In genomic region chr10:88989824-88990527, GRCh38 we compare ENCODE assay signal across 8 cellular contexts. TPM values are rescaled to one million over a fixed set of nuclear protein-coding genes. Genes with fewer than 3 reads are reported as not detected.
DNase-seq lines count a peak whose midpoint lies in the region; ATAC-seq and TF ChIP-seq lines count a peak whose summit lies in the region.

No MANE protein-coding gene starts in this region.

- intact Hi-C loops in activated naive CD4-positive, alpha-beta T cell treated with anti-CD3 and anti-CD28 coated beads for 36 hours (cut with micrococcal nuclease) = loop anchor here (1.0 to 5.0 kb wide), 13 partner anchors 11 to 1173 kb away; partner anchors contain the start of genes ATAD1, CH25H, IFIT5 and KIF20B
- intact Hi-C loops in heart right ventricle (cut with DNase I) = loop anchor here in 7 of 10 donors (1.0 to 10.0 kb wide), 5 partner anchors 53 to 155 kb away; no protein-coding TSS in a partner anchor

- CTCF ChIA-PET in activated naive CD4-positive, alpha-beta T cell treated with anti-CD3 and anti-CD28 coated beads for 36 hours (lab: Charles Lee) = interaction anchor here (0.6 to 4.7 kb wide), 12 partner anchors 11 to 579 kb away, joined by 3 to 28 read pairs (median 5); no protein-coding TSS in a partner anchor

- 18 to 31% methylated on average over 13 of the region's 13 CpGs for WGBS in heart right ventricle, 2 donors

- H3K4me1 Mint-ChIP-seq in activated naive CD4-positive, alpha-beta T cell treated with anti-CD3 and anti-CD28 coated beads for 36 hours (ENCODE audit: low read depth) = peaks cover 40% of the 10 kb centered on the region

- H3K36me3 Mint-ChIP-seq in activated naive CD4-positive, alpha-beta T cell treated with anti-CD3 and anti-CD28 coated beads for 36 hours (ENCODE audit: low read depth) = peaks cover 17% of the 10 kb centered on the region
- peaks cover 23 to 29% of the 10 kb centered on the region in 2 donors for H3K36me3 Mint-ChIP-seq in activated naive CD4-positive, alpha-beta T cell treated with anti-CD3 and anti-CD28 coated beads, Interleukin-2, amount 50 U/mL, for 72 hours

- H3K27ac ChIP-seq in heart right ventricle = peak overlapping the region; percentile 86 to 97 (median 96)

- no peak for DNase-seq in activated naive CD4-positive, alpha-beta T cell treated with anti-CD3 and anti-CD28 coated beads for 36 hours
- no peak for DNase-seq in activated naive CD4-positive, alpha-beta T cell treated with Interleukin-2 at 50 U/mL for 16 hours
- no peak for DNase-seq in activated naive CD4-positive, alpha-beta T cell treated with anti-CD3 and anti-CD28 coated beads, Interleukin-2, amount 50 U/mL, for 72 hours (ENCODE audit: low spot score in 2 of 2)
- DNase-seq in heart right ventricle = no peak
- DNase-seq in pulmonary artery endothelial cell (ENCODE audit: low read depth, low spot score) = peak; percentile 63
- DNase-seq in stimulated activated CD4-positive, alpha-beta T cell treated with anti-CD3 and anti-CD28 coated beads, Interleukin-2, amount 100 ng/mL, for 48 hours = no peak
- DNase-seq in NCI-H1694 (lab: John Stamatoyannopoulos, UW) = no peak

- TF ChIP-seq CTCF in heart right ventricle (IDR thresholded peaks at IDR 0.05) = no peak

- H3K9me3 Mint-ChIP-seq in activated naive CD4-positive, alpha-beta T cell treated with anti-CD3 and anti-CD28 coated beads for 36 hours = peaks cover 5% of the 10 kb centered on the region
- H3K9me3 Mint-ChIP-seq in activated naive CD4-positive, alpha-beta T cell treated with anti-CD3 and anti-CD28 coated beads, Interleukin-2, amount 50 U/mL, for 72 hours = peaks cover 4 to 5% of the 10 kb centered on the region in 2 donors

- H3K27me3 Mint-ChIP-seq in activated naive CD4-positive, alpha-beta T cell treated with anti-CD3 and anti-CD28 coated beads for 36 hours (ENCODE audit: low read depth) = no peaks in the 10 kb centered on the region

- peak overlapping the region; percentile 53 to 90 (median 83) for H3K4me3 ChIP-seq in heart right ventricle

- H3K9me3 ChIP-seq in heart right ventricle = peaks cover 0 to 5% (median 0%) of the 10 kb centered on the region in 11 donors

- ATAC-seq in HG03460 (IDR thresholded peaks at IDR 0.05; ENCODE audit: unreplicated experiment) = peak; percentile 17
- ATAC-seq in activated naive CD4-positive, alpha-beta T cell treated with anti-CD3 and anti-CD28 coated beads, Interleukin-2, amount 50 U/mL, for 72 hours = peak in 1 of 2 donors; percentile 15
- ATAC-seq in heart right ventricle = peak; percentile 34 to 69 (median 54)

- peaks cover 0 to 74% (median 34%) of the 10 kb centered on the region in 9 donors for H3K4me1 ChIP-seq in heart right ventricle

- peak overlapping the region; percentile 92 for H3K4me3 Mint-ChIP-seq in activated naive CD4-positive, alpha-beta T cell treated with anti-CD3 and anti-CD28 coated beads for 36 hours

- no peaks in the 10 kb centered on the region for H3K27me3 ChIP-seq in heart right ventricle

- H3K27ac Mint-ChIP-seq in activated naive CD4-positive, alpha-beta T cell treated with anti-CD3 and anti-CD28 coated beads for 36 hours = peak overlapping the region; percentile 98
- H3K27ac Mint-ChIP-seq in activated naive CD4-positive, alpha-beta T cell treated with anti-CD3 and anti-CD28 coated beads, Interleukin-2, amount 50 U/mL, for 72 hours = peak overlapping the region; percentile 95 to 99

- no peaks in the 10 kb centered on the region for H3K36me3 ChIP-seq in heart right ventricle

RNA-seq across cellular contexts. Expression of gene FAS, which starts 0.6 kb away (rescaled TPM):
- total RNA-seq in activated naive CD4-positive, alpha-beta T cell treated with anti-CD3 and anti-CD28 coated beads for 36 hours = 10 to 100 TPM; 69.3 to 72.9 TPM
- total RNA-seq in activated naive CD4-positive, alpha-beta T cell treated with anti-CD3 and anti-CD28 coated beads, Interleukin-2, amount 50 U/mL, for 72 hours = 10 to 100 TPM; 45.5 to 72.8 TPM
- total RNA-seq in heart right ventricle (10 to 100 TPM in 1 of 10 donors, 1 to 10 TPM in 9; 2.5 to 10.1 (median 3.7) TPM), pulmonary artery endothelial cell (16.8 and 30.2 TPM in 2 replicates)
- 1 to 10 TPM; 3.5 to 4.6 TPM for polyA plus RNA-seq in heart right ventricle

RNA-seq across cellular contexts. Expression of gene ACTA2, which starts 37.4 kb away (rescaled TPM):
- total RNA-seq in activated naive CD4-positive, alpha-beta T cell treated with anti-CD3 and anti-CD28 coated beads for 36 hours = 1 to 10 TPM; 3.6 to 4.0 TPM
- total RNA-seq in activated naive CD4-positive, alpha-beta T cell treated with anti-CD3 and anti-CD28 coated beads, Interleukin-2, amount 50 U/mL, for 72 hours = 10 to 100 TPM in 1 of 2 donors, 1 to 10 TPM in 1; 3.6 to 10.6 TPM
- total RNA-seq in heart right ventricle (100 to 1,000 TPM in 2 of 10 donors, 10 to 100 TPM in 8; 59.4 to 123 (median 73.7) TPM), pulmonary artery endothelial cell (12.3 and 26.9 TPM in 2 replicates)
- 100 to 1,000 TPM in 1 of 2 donors, 10 to 100 TPM in 1; 98.0 to 358 TPM for polyA plus RNA-seq in heart right ventricle
